ENCODE assay signal across 1 cellular context in the genomic region with DNA sequence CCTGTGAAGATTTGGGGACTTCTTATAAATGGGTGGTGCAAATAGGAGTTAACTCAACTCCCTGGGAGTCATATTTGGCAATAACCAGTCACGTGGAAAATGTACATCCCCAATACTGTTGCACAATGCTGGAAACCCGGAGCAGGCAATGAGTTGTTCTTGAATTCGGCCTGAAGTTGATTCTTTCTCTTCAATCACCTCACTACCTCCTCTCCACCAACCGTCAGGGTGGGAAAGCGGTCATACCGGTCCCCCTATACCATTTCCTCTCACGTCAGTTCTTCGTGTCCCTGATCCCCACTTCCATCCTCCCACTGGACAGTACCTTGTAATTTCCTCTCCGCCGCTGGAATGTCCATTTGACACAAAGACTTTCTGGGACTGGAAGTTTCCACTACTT.
TF ChIP-seq lines count a peak whose summit lies in the region.

No MANE protein-coding gene starts in this region.

TF ChIP-seq in GM23338, 12 proteins besides CTCF, POLR2A, EP300 and RAD21:
- TF ChIP-seq, protein P1, sequence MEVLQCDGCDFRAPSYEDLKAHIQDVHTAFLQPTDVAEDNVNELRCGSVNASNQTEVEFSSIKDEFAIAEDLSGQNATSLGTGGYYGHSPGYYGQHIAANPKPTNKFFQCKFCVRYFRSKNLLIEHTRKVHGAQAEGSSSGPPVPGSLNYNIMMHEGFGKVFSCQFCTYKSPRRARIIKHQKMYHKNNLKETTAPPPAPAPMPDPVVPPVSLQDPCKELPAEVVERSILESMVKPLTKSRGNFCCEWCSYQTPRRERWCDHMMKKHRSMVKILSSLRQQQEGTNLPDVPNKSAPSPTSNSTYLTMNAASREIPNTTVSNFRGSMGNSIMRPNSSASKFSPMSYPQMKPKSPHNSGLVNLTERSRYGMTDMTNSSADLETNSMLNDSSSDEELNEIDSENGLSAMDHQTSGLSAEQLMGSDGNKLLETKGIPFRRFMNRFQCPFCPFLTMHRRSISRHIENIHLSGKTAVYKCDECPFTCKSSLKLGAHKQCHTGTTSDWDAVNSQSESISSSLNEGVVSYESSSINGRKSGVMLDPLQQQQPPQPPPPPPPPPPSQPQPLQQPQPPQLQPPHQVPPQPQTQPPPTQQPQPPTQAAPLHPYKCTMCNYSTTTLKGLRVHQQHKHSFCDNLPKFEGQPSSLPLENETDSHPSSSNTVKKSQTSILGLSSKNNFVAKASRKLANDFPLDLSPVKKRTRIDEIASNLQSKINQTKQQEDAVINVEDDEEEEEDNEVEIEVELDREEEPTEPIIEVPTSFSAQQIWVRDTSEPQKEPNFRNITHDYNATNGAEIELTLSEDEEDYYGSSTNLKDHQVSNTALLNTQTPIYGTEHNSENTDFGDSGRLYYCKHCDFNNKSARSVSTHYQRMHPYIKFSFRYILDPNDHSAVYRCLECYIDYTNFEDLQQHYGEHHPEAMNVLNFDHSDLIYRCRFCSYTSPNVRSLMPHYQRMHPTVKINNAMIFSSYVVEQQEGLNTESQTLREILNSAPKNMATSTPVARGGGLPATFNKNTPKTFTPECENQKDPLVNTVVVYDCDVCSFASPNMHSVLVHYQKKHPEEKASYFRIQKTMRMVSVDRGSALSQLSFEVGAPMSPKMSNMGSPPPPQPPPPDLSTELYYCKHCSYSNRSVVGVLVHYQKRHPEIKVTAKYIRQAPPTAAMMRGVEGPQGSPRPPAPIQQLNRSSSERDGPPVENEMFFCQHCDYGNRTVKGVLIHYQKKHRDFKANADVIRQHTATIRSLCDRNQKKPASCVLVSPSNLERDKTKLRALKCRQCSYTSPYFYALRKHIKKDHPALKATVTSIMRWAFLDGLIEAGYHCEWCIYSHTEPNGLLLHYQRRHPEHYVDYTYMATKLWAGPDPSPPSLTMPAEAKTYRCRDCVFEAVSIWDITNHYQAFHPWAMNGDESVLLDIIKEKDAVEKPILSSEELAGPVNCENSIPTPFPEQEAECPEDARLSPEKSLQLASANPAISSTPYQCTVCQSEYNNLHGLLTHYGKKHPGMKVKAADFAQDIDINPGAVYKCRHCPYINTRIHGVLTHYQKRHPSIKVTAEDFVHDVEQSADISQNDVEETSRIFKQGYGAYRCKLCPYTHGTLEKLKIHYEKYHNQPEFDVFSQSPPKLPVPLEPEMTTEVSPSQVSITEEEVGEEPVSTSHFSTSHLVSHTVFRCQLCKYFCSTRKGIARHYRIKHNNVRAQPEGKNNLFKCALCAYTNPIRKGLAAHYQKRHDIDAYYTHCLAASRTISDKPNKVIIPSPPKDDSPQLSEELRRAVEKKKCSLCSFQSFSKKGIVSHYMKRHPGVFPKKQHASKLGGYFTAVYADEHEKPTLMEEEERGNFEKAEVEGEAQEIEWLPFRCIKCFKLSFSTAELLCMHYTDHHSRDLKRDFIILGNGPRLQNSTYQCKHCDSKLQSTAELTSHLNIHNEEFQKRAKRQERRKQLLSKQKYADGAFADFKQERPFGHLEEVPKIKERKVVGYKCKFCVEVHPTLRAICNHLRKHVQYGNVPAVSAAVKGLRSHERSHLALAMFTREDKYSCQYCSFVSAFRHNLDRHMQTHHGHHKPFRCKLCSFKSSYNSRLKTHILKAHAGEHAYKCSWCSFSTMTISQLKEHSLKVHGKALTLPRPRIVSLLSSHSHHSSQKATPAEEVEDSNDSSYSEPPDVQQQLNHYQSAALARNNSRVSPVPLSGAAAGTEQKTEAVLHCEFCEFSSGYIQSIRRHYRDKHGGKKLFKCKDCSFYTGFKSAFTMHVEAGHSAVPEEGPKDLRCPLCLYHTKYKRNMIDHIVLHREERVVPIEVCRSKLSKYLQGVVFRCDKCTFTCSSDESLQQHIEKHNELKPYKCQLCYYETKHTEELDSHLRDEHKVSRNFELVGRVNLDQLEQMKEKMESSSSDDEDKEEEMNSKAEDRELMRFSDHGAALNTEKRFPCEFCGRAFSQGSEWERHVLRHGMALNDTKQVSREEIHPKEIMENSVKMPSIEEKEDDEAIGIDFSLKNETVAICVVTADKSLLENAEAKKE (CRISPR knock-in tag; IDR thresholded peaks at IDR 0.05): no peak
- TF ChIP-seq EZH2phosphoT487 (IDR thresholded peaks at IDR 0.05; ENCODE audit: unreplicated experiment) (no peak), EZH2 (IDR thresholded peaks at IDR 0.05; ENCODE audit: low read depth, unreplicated experiment) (no peak), CREB1 (CRISPR knock-in tag; IDR thresholded peaks at IDR 0.05; ENCODE audit: low read depth) (no peak), ZNF114 (CRISPR knock-in tag; IDR thresholded peaks at IDR 0.05) (no peak), ZNF331 (CRISPR knock-in tag; IDR thresholded peaks at IDR 0.05; ENCODE audit: low read depth) (no peak), STAT1 (IDR thresholded peaks at IDR 0.05; ENCODE audit: unreplicated experiment) (no peak), JUNB (IDR thresholded peaks at IDR 0.05; ENCODE audit: unreplicated experiment) (no peak), NANOG (IDR thresholded peaks at IDR 0.05; ENCODE audit: borderline replicate concordance) (no peak), POLR2AphosphoS5 (IDR thresholded peaks at IDR 0.05; ENCODE audit: low read depth) (no peak)
- TF ChIP-seq, protein P2, sequence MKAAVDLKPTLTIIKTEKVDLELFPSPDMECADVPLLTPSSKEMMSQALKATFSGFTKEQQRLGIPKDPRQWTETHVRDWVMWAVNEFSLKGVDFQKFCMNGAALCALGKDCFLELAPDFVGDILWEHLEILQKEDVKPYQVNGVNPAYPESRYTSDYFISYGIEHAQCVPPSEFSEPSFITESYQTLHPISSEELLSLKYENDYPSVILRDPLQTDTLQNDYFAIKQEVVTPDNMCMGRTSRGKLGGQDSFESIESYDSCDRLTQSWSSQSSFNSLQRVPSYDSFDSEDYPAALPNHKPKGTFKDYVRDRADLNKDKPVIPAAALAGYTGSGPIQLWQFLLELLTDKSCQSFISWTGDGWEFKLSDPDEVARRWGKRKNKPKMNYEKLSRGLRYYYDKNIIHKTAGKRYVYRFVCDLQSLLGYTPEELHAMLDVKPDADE (IDR thresholded peaks at IDR 0.05): no peak
- TF ChIP-seq, protein P3, sequence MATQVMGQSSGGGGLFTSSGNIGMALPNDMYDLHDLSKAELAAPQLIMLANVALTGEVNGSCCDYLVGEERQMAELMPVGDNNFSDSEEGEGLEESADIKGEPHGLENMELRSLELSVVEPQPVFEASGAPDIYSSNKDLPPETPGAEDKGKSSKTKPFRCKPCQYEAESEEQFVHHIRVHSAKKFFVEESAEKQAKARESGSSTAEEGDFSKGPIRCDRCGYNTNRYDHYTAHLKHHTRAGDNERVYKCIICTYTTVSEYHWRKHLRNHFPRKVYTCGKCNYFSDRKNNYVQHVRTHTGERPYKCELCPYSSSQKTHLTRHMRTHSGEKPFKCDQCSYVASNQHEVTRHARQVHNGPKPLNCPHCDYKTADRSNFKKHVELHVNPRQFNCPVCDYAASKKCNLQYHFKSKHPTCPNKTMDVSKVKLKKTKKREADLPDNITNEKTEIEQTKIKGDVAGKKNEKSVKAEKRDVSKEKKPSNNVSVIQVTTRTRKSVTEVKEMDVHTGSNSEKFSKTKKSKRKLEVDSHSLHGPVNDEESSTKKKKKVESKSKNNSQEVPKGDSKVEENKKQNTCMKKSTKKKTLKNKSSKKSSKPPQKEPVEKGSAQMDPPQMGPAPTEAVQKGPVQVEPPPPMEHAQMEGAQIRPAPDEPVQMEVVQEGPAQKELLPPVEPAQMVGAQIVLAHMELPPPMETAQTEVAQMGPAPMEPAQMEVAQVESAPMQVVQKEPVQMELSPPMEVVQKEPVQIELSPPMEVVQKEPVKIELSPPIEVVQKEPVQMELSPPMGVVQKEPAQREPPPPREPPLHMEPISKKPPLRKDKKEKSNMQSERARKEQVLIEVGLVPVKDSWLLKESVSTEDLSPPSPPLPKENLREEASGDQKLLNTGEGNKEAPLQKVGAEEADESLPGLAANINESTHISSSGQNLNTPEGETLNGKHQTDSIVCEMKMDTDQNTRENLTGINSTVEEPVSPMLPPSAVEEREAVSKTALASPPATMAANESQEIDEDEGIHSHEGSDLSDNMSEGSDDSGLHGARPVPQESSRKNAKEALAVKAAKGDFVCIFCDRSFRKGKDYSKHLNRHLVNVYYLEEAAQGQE (IDR thresholded peaks at IDR 0.05; ENCODE audit: unreplicated experiment): no peak
